ENCODE assay signal across 8 cellular contexts in the genomic region with DNA sequence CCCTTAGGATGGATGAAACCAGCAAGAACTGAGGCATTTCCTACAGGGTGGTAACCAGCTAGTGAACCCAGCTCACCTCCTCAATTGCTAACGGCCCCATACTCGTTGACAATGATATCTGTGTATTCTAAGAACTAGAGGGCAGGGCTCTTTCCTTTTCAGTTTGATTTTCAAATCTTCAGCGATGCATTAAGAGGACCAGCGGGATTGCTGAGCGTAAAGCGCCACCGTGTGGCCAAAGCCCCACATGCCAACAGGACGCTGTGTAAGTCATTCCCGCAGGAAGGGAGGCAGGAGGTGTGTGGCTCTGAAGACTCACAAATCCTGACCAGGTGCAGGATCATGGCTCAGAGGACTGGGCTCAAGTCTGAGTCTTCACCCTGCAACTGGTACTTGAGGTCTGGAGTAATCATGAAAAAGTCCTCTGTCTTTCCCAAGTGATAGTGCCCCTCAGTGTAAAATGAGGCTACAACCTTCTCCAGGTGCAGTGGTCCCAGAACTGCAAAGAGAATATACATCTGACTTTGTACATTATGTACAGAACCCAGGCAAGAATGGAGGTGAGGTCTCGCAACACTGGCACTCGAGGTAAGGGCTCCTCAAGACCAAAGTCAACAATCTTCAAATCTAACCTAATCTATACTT. TPM values are rescaled to one million over a fixed set of nuclear protein-coding genes. Genes with fewer than 3 reads are reported as not detected.
DNase-seq lines count a peak whose midpoint lies in the region; ATAC-seq and TF ChIP-seq lines count a peak whose summit lies in the region.

No MANE protein-coding gene starts in this region.

- peak; percentile 70 for DNase-seq in AG10803 (ENCODE audit: low read depth)
- DNase-seq in NCI-H446 (lab: John Stamatoyannopoulos, UW) = peak; percentile 65 to 87
- peak; percentile 65 for DNase-seq in activated CD4-positive, alpha-beta T cell treated with anti-CD3 and anti-CD28 coated beads for 1 hour
- DNase-seq in cerebellum (ENCODE audit: low spot score) = peak; percentile 77
- DNase-seq in left lobe of liver (ENCODE audit: low spot score) = peak; percentile 81
- DNase-seq in stimulated activated CD4-positive, alpha-beta T cell treated with anti-CD3 and anti-CD28 coated beads, Interleukin-4, amount 100 ng/mL, for 4 hours = peak; percentile 65 to 76

- H3K4me3 ChIP-seq in AG10803 (ENCODE audit: low read length) = no peak overlapping the region

- ATAC-seq in GM18873 (IDR thresholded peaks at IDR 0.05; ENCODE audit: low FRiP score, unreplicated experiment) (peak; percentile 76), HG03280 (IDR thresholded peaks at IDR 0.05; ENCODE audit: unreplicated experiment) (peak; percentile 63), left lobe of liver (peak; percentile 98)

- TF ChIP-seq CTCF in AG10803 (conservative IDR thresholded peaks at IDR 0.05; ENCODE audit: low read length) = peak; percentile 98

RNA-seq across cellular contexts. Expression of a gene that starts 40.9 kb away (rescaled TPM):
- total RNA-seq in cerebellum (not detected), left lobe of liver (not detected)
